1 cellular context compared by ENCODE assay signal in the genomic region with DNA sequence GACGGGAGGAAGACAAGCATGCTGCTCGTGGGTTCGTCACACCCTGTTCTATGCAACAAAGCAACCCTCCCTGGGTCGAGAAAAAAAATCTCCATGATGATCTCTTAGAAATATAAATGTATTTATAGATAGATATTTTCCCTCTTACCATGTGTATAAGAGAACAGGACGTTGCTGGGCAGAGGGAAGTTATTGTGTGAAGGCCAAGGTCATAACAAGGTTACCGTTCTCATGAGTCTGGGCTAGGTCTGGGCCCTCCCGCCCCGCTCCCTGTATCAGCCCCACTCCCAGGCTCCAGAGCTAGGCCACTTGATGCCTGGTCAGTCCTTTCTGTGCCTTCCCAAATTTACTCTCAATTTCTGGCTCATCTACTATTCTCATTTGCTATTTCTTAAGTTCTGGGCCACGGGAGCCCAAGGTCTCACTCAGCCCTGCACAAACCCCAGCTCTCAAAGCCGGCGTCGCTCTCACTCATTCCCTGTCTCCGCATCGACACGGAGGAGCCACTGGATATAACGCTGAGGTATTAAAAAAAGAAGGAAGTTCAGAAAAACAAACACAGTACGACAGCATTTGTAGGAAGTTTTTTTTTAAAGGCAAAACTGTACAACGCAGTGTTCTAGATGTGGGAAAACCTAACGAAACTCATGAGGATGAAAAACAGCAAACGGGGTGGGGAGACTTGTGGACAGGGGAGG.
TF ChIP-seq lines count a peak whose summit lies in the region.

No MANE protein-coding gene starts in this region.

TF ChIP-seq in HepG2, 621 proteins besides CTCF, POLR2A, EP300 and RAD21 (continued from another document):
- TF ChIP-seq, protein P1, sequence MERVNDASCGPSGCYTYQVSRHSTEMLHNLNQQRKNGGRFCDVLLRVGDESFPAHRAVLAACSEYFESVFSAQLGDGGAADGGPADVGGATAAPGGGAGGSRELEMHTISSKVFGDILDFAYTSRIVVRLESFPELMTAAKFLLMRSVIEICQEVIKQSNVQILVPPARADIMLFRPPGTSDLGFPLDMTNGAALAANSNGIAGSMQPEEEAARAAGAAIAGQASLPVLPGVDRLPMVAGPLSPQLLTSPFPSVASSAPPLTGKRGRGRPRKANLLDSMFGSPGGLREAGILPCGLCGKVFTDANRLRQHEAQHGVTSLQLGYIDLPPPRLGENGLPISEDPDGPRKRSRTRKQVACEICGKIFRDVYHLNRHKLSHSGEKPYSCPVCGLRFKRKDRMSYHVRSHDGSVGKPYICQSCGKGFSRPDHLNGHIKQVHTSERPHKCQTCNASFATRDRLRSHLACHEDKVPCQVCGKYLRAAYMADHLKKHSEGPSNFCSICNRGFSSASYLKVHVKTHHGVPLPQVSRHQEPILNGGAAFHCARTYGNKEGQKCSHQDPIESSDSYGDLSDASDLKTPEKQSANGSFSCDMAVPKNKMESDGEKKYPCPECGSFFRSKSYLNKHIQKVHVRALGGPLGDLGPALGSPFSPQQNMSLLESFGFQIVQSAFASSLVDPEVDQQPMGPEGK (CRISPR knock-in tag; IDR thresholded peaks at IDR 0.05): 0 out of 2 replicates have a peak, but pooled peaks have one; percentile 46
- TF ChIP-seq ZBTB20 (CRISPR knock-in tag; IDR thresholded peaks at IDR 0.05; ENCODE audit: borderline replicate concordance, low read depth) (0 out of 2 replicates have a peak, but pooled peaks have one; percentile 21), NKX3-1 (CRISPR knock-in tag; IDR thresholded peaks at IDR 0.05) (no peak), AHR (CRISPR knock-in tag; IDR thresholded peaks at IDR 0.05) (no peak), PHF8 (CRISPR knock-in tag; IDR thresholded peaks at IDR 0.05) (peak; percentile 33; the same call in 1 of the 2 replicates), ZNF878 (CRISPR knock-in tag; IDR thresholded peaks at IDR 0.05) (peak; percentile 52; the same call in 1 of the 2 replicates), ZNF17 (CRISPR knock-in tag; IDR thresholded peaks at IDR 0.05) (no peak), KLF6 (CRISPR knock-in tag; IDR thresholded peaks at IDR 0.05) (0 out of 2 replicates have a peak, but pooled peaks have one; percentile 1), ZNF30 (CRISPR knock-in tag; IDR thresholded peaks at IDR 0.05) (no peak), ZNF510 (CRISPR knock-in tag; IDR thresholded peaks at IDR 0.05; ENCODE audit: low read depth) (0 out of 2 replicates have a peak, but pooled peaks have one; percentile 67), ZNF646 (CRISPR knock-in tag; IDR thresholded peaks at IDR 0.05) (no peak), ZKSCAN5 (CRISPR knock-in tag; IDR thresholded peaks at IDR 0.05) (no peak), TOE1 (CRISPR knock-in tag; IDR thresholded peaks at IDR 0.05) (no peak), NFIB (CRISPR knock-in tag; IDR thresholded peaks at IDR 0.05; ENCODE audit: borderline replicate concordance) (no peak), ZNF34 (CRISPR knock-in tag; IDR thresholded peaks at IDR 0.05; ENCODE audit: borderline replicate concordance) (no peak), AGO1 (IDR thresholded peaks at IDR 0.05; ENCODE audit: low read depth, low read length, poor library complexity, severe bottlenecking) (no peak), ZMYM2 (CRISPR knock-in tag; IDR thresholded peaks at IDR 0.05) (no peak), SNRNP70 (IDR thresholded peaks at IDR 0.05; ENCODE audit: low read depth, low read length) (no peak), HOXD1 (CRISPR knock-in tag; IDR thresholded peaks at IDR 0.05) (no peak), FOXK2 (IDR thresholded peaks at IDR 0.05) (no peak), KMT2A (CRISPR knock-in tag; IDR thresholded peaks at IDR 0.05) (no peak), ZNF775 (CRISPR knock-in tag; IDR thresholded peaks at IDR 0.05; ENCODE audit: borderline replicate concordance) (peak; percentile 58; the same call in 1 of the 2 replicates), AGO2 (optimal IDR thresholded peaks at IDR 0.05; ENCODE audit: low read depth, low read length) (no peak), IRF1 (CRISPR knock-in tag; IDR thresholded peaks at IDR 0.05; ENCODE audit: low read depth) (no peak), ZNF317 (CRISPR knock-in tag; IDR thresholded peaks at IDR 0.05) (0 out of 2 replicates have a peak, but pooled peaks have one; percentile 23), ZNF607 (CRISPR knock-in tag; IDR thresholded peaks at IDR 0.05; ENCODE audit: borderline replicate concordance) (no peak), ZNF569 (CRISPR knock-in tag; IDR thresholded peaks at IDR 0.05; ENCODE audit: borderline replicate concordance) (no peak), ZNF761 (CRISPR knock-in tag; conservative IDR thresholded peaks at IDR 0.05) (peak; percentile 82), ZBTB8A (CRISPR knock-in tag; IDR thresholded peaks at IDR 0.05; ENCODE audit: borderline replicate concordance, low read depth) (no peak), CHCHD3 (CRISPR knock-in tag; IDR thresholded peaks at IDR 0.05) (no peak), SP4 (CRISPR knock-in tag; IDR thresholded peaks at IDR 0.05) (no peak), ZNF543 (CRISPR knock-in tag; IDR thresholded peaks at IDR 0.05) (no peak), ELF4 (CRISPR knock-in tag; IDR thresholded peaks at IDR 0.05; ENCODE audit: borderline replicate concordance) (no peak), MAZ (IDR thresholded peaks at IDR 0.05; ENCODE audit: borderline replicate concordance, low read depth, low read length) (no peak; the same call in 1 of the 2 replicates), MAZ (CRISPR knock-in tag; IDR thresholded peaks at IDR 0.05; ENCODE audit: low read depth) (0 out of 2 replicates have a peak, but pooled peaks have one; percentile 38), THAP8 (CRISPR knock-in tag; IDR thresholded peaks at IDR 0.05; ENCODE audit: borderline replicate concordance) (no peak), NR2F1 (CRISPR knock-in tag; IDR thresholded peaks at IDR 0.05) (no peak), MLLT10 (CRISPR knock-in tag; IDR thresholded peaks at IDR 0.05) (no peak), ZNF138 (CRISPR knock-in tag; IDR thresholded peaks at IDR 0.05; ENCODE audit: low read depth) (no peak), ZSCAN31 (CRISPR knock-in tag; IDR thresholded peaks at IDR 0.05; ENCODE audit: low read depth) (0 out of 2 replicates have a peak, but pooled peaks have one; percentile 1), ZNF546 (CRISPR knock-in tag; conservative IDR thresholded peaks at IDR 0.05) (0 out of 2 replicates have a peak, but pooled peaks have one; percentile 36), ZNF12 (CRISPR knock-in tag; IDR thresholded peaks at IDR 0.05) (no peak), PHB2 (IDR thresholded peaks at IDR 0.05; ENCODE audit: partially characterized antibody) (no peak), SYNCRIP (IDR thresholded peaks at IDR 0.05; ENCODE audit: insufficient read depth, low read depth, low read length) (no peak), HNRNPL (IDR thresholded peaks at IDR 0.05; ENCODE audit: low read depth, low read length) (no peak), MEIS1 (CRISPR knock-in tag; IDR thresholded peaks at IDR 0.05; ENCODE audit: borderline replicate concordance) (peak; percentile 63; the same call in 1 of the 2 replicates), KDM4B (CRISPR knock-in tag; IDR thresholded peaks at IDR 0.05) (no peak), KDM2A (CRISPR knock-in tag; IDR thresholded peaks at IDR 0.05; ENCODE audit: borderline replicate concordance, low read depth) (no peak), LCORL (IDR thresholded peaks at IDR 0.05) (no peak), LCORL (CRISPR knock-in tag; IDR thresholded peaks at IDR 0.05) (no peak), ZNF567 (CRISPR knock-in tag; IDR thresholded peaks at IDR 0.05; ENCODE audit: borderline replicate concordance) (no peak), HOMEZ (CRISPR knock-in tag; IDR thresholded peaks at IDR 0.05; ENCODE audit: low read depth) (no peak)
- TF ChIP-seq, protein P2, sequence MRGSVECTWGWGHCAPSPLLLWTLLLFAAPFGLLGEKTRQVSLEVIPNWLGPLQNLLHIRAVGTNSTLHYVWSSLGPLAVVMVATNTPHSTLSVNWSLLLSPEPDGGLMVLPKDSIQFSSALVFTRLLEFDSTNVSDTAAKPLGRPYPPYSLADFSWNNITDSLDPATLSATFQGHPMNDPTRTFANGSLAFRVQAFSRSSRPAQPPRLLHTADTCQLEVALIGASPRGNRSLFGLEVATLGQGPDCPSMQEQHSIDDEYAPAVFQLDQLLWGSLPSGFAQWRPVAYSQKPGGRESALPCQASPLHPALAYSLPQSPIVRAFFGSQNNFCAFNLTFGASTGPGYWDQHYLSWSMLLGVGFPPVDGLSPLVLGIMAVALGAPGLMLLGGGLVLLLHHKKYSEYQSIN (CRISPR knock-in tag; IDR thresholded peaks at IDR 0.05; ENCODE audit: borderline replicate concordance): no peak
- TF ChIP-seq, protein P3, sequence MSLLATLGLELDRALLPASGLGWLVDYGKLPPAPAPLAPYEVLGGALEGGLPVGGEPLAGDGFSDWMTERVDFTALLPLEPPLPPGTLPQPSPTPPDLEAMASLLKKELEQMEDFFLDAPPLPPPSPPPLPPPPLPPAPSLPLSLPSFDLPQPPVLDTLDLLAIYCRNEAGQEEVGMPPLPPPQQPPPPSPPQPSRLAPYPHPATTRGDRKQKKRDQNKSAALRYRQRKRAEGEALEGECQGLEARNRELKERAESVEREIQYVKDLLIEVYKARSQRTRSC (CRISPR knock-in tag; IDR thresholded peaks at IDR 0.05; ENCODE audit: low read depth): no peak
- TF ChIP-seq, protein P4, sequence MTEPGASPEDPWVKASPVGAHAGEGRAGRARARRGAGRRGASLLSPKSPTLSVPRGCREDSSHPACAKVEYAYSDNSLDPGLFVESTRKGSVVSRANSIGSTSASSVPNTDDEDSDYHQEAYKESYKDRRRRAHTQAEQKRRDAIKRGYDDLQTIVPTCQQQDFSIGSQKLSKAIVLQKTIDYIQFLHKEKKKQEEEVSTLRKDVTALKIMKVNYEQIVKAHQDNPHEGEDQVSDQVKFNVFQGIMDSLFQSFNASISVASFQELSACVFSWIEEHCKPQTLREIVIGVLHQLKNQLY (CRISPR knock-in tag; IDR thresholded peaks at IDR 0.05): no peak
